Comparison of ENCODE assay signal across 11 cellular contexts in the genomic region with DNA sequence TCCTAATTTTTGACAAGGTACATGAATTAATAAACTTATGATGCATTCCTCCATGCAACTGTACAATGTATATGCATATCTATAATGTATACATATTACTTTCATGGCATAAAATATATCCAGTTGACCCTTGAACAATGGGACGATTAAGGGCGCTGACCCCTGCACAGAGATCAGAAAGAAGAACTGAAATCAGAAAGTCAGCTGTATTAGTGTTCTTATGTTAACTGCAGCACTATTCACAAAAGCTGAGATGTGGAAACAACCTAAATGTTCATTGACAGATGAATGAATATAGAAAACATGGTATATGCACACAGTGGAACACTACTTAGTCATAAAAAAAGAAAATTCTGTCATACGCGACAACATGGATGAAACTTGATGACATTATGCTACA.
"Had no signal": no experiment of that assay in that cellular context is flagged by ENCODE, and none has a peak within 500 bp of the region (broad histone marks: within the 10 kb centered on the region; RNA-seq: fewer than 3 reads in every experiment).

No MANE protein-coding gene starts in this region.

- H2AFZ ChIP-seq: GM23248, GM23338 had no signal

- H3K4me1 ChIP-seq: HAP-1 had no signal

- ATAC-seq: GM23338, HCT116 had no signal

- H3K4me3 ChIP-seq: GM23248, GM23338, HAP-1 had no signal

- H3K9me3 ChIP-seq: HAP-1 had no signal

- H3K9ac ChIP-seq: GM23248 had no signal

- H3K36me3 ChIP-seq: HAP-1 had no signal

- H3K27ac ChIP-seq: GM23248 had no signal

- FAIRE-seq: H1, H54 had no signal

- H3K4me2 ChIP-seq: GM23338 had no signal

- DNase-seq: GM23248, GOT3, H7, H9, HCEC 1CT, HFFc6 had no signal
